Comparison of ENCODE assay signal across 1 cellular context in genomic region chr16:28264656-28265055, GRCh38.
TF ChIP-seq lines count a peak whose summit lies in the region.

No MANE protein-coding gene starts in this region.

TF ChIP-seq in WTC11, 78 proteins besides CTCF, POLR2A, EP300 and RAD21 (continued from another document):
- TF ChIP-seq AR (CRISPR knock-in tag; IDR thresholded peaks at IDR 0.05): no peak
- TF ChIP-seq FOXJ3 (CRISPR knock-in tag; IDR thresholded peaks at IDR 0.05; ENCODE audit: borderline replicate concordance): no peak
- no peak for TF ChIP-seq ZSCAN18 (CRISPR knock-in tag; IDR thresholded peaks at IDR 0.05)
- TF ChIP-seq SP1 (CRISPR knock-in tag; conservative IDR thresholded peaks at IDR 0.05): no peak
- TF ChIP-seq ZNF232 (CRISPR knock-in tag; IDR thresholded peaks at IDR 0.05): no peak
- no peak for TF ChIP-seq FOXK1 (CRISPR knock-in tag; IDR thresholded peaks at IDR 0.05)
- TF ChIP-seq ESRRA (CRISPR knock-in tag; IDR thresholded peaks at IDR 0.05; ENCODE audit: borderline replicate concordance): no peak
- no peak for TF ChIP-seq ERG (CRISPR knock-in tag; IDR thresholded peaks at IDR 0.05)
- no peak for TF ChIP-seq GTF2I (CRISPR knock-in tag; conservative IDR thresholded peaks at IDR 0.05)
- TF ChIP-seq STAT6 (CRISPR knock-in tag; conservative IDR thresholded peaks at IDR 0.05; ENCODE audit: low read depth): no peak
- TF ChIP-seq ZNF425 (CRISPR knock-in tag; conservative IDR thresholded peaks at IDR 0.05): no peak
- no peak for TF ChIP-seq SMAD4 (CRISPR knock-in tag; IDR thresholded peaks at IDR 0.05)
- no peak for TF ChIP-seq GABPB1 (CRISPR knock-in tag; IDR thresholded peaks at IDR 0.05)
